Comparison of ENCODE assay signal across 22 cellular contexts in genomic region chr18:74870950-74871349, GRCh38.
DNase-seq lines count a peak whose midpoint lies in the region; ATAC-seq and TF ChIP-seq lines count a peak whose summit lies in the region.
"Had no signal": no experiment of that assay in that cellular context is flagged by ENCODE, and none has a peak within 500 bp of the region (broad histone marks: within the 10 kb centered on the region; RNA-seq: fewer than 3 reads in every experiment).

No MANE protein-coding gene starts in this region.

- DNase-seq in neuronal stem cell (ENCODE audit: low spot score) (no peak), foreskin keratinocyte (no peak), NCI-H2196 treated with DMSO at 0.1 percent for 48 hours (lab: John Stamatoyannopoulos, UW; ENCODE audit: unreplicated experiment) (no peak)
- DNase-seq: activated CD8-positive, alpha-beta memory T cell treated with anti-CD3 and anti-CD28 coated beads for 24 hours; activated gamma-delta T cell; activated T-cell treated with anti-CD3 and anti-CD28 coated beads, Interleukin-2, amount 50 U/mL, for 1 hour; Calu3; mammary epithelial cell; MG63; NCI-H2107; NCI-H510A treated with DMSO at 0.1 percent for 48 hours; stimulated activated CD4-positive, alpha-beta T cell treated with anti-CD3 and anti-CD28 coated beads, Interleukin-15, amount 100 ng/mL, for 24 hours; stimulated activated naive CD8-positive, alpha-beta T cell treated with anti-CD3 and anti-CD28 coated beads, Interleukin-15, Interleukin-2, amounts not matched to agents 100 U/mL and 50 U/mL, for 24 hours; T-helper 1 cell had no signal

- H3K18ac ChIP-seq in neuronal stem cell (ENCODE audit: low read length), result no peak overlapping the region

- no peak overlapping the region for H4K91ac ChIP-seq in neuronal stem cell (ENCODE audit: low read depth, low read length, poor library complexity)

- no peaks in the 10 kb centered on the region for H3K36me3 ChIP-seq in neuronal stem cell (replicated peaks in 1 of 2; ENCODE audit: control insufficient read depth in 2 of 2, insufficient read depth in 2 of 2, low read length in 2 of 2)
- H3K36me3 ChIP-seq: MG63, thoracic aorta, vagina had no signal

- WGBS in neuronal stem cell (ENCODE audit: extremely low coverage in 2 of 2, insufficient read length in 2 of 2, insufficient replicate concordance in 1 of 2), 2 donors, result no CpG with 5 or more reads among the region's 5 CpGs

- no peak for TF ChIP-seq CTCF in foreskin keratinocyte (conservative IDR thresholded peaks at IDR 0.05)

- no peaks in the 10 kb centered on the region for H3K9me3 ChIP-seq in neuronal stem cell (replicated peaks in 1 of 2; ENCODE audit: control insufficient read depth in 2 of 2, insufficient read depth in 1 of 2, low read depth in 1 of 2, low read length in 2 of 2)
- H3K9me3 ChIP-seq: MG63, thoracic aorta, vagina had no signal

- no peak overlapping the region for H2AFZ ChIP-seq in neuronal stem cell (ENCODE audit: low read length)

- H3K4ac ChIP-seq in neuronal stem cell (ENCODE audit: low read length), result no peak overlapping the region

- no peak overlapping the region for H2BK120ac ChIP-seq in neuronal stem cell (ENCODE audit: low read depth, low read length)

- no peak overlapping the region for H3K9ac ChIP-seq in neuronal stem cell (ENCODE audit: low read depth, low read length, poor library complexity)

- ATAC-seq in GM18867 (IDR thresholded peaks at IDR 0.05; ENCODE audit: unreplicated experiment) (peak; percentile 4), HG02642 (IDR thresholded peaks at IDR 0.05; ENCODE audit: poor library complexity, unreplicated experiment) (peak; percentile 2), HG03354 (IDR thresholded peaks at IDR 0.05; ENCODE audit: poor library complexity, severe bottlenecking, unreplicated experiment) (peak; percentile 16), HG03159 (IDR thresholded peaks at IDR 0.05; ENCODE audit: unreplicated experiment) (no peak), foreskin keratinocyte (no peak), HG03097 (IDR thresholded peaks at IDR 0.05; ENCODE audit: low FRiP score, unreplicated experiment) (no peak)
- ATAC-seq: activated CD4-positive, CD25-positive, alpha-beta regulatory T cell treated with anti-CD3 and anti-CD28 coated beads, Interleukin-2, amount 50 U/mL, for 24 hours; stimulated activated naive CD8-positive, alpha-beta T cell treated with anti-CD3 and anti-CD28 coated beads, Interleukin-15, Interleukin-2, amounts not matched to agents 100 U/mL and 50 U/mL, for 24 hours had no signal

- no peak overlapping the region for H3K4me2 ChIP-seq in neuronal stem cell (ENCODE audit: insufficient read depth, low read length, poor library complexity, severe bottlenecking)

- no peak overlapping the region for H2AK5ac ChIP-seq in neuronal stem cell (ENCODE audit: low read depth, low read length)

- H2BK12ac ChIP-seq in neuronal stem cell (ENCODE audit: low read length), result no peak overlapping the region

- H4K8ac ChIP-seq in neuronal stem cell (ENCODE audit: low read depth, low read length), result no peak overlapping the region

- H3K4me3 ChIP-seq in neuronal stem cell (ENCODE audit: low read length in 2 of 2), result no peak overlapping the region
- H3K4me3 ChIP-seq: MG63, thoracic aorta, vagina had no signal

- H3K27ac ChIP-seq in neuronal stem cell (replicated peaks; ENCODE audit: low read length), result peak overlapping the region; percentile 14
- no peak overlapping the region for H3K27ac ChIP-seq in foreskin keratinocyte
- H3K27ac ChIP-seq: thoracic aorta, vagina had no signal

- H3K4me1 ChIP-seq in neuronal stem cell (ENCODE audit: control insufficient read depth in 2 of 2, insufficient read depth in 1 of 2, low read depth in 1 of 2, low read length in 2 of 2), result peaks cover 0 to 7% of the 10 kb centered on the region in 2 donors
- H3K4me1 ChIP-seq in foreskin keratinocyte, result no peaks in the 10 kb centered on the region
- H3K4me1 ChIP-seq: vagina had no signal

- no peak overlapping the region for H2BK5ac ChIP-seq in neuronal stem cell (ENCODE audit: low read length)

- H3K79me1 ChIP-seq in neuronal stem cell (ENCODE audit: low read depth, low read length), result no peaks in the 10 kb centered on the region

- H3K14ac ChIP-seq in neuronal stem cell (ENCODE audit: low read length), result no peak overlapping the region

- H3K23ac ChIP-seq in neuronal stem cell (ENCODE audit: low read depth, low read length, poor library complexity), result no peak overlapping the region

- no peak overlapping the region for H2BK15ac ChIP-seq in neuronal stem cell (ENCODE audit: low read length)

- no peaks in the 10 kb centered on the region for H3K27me3 ChIP-seq in neuronal stem cell (ENCODE audit: control insufficient read depth in 3 of 3, insufficient read depth in 3 of 3, low read depth in 1 of 3, low read length in 3 of 3)
- H3K27me3 ChIP-seq in foreskin keratinocyte, result no peaks in the 10 kb centered on the region
- H3K27me3 ChIP-seq: MG63, vagina had no signal

Comparison
In these comparisons a context has a peak if more than half of its experiments do, and no peak if none do; other contexts are left out.
1. ATAC-seq: peak in GM18867 (single experiment), HG02642 (single experiment) and HG03354 (single experiment); none in HG03159 (single experiment), foreskin keratinocyte (single experiment) and HG03097 (single experiment).